ENCODE assay signal across 8 cellular contexts in genomic region chr10:18658301-18658991, GRCh38. TPM values are rescaled to one million over a fixed set of nuclear protein-coding genes. Genes with fewer than 3 reads are reported as not detected.
DNase-seq lines count a peak whose midpoint lies in the region; ATAC-seq and TF ChIP-seq lines count a peak whose summit lies in the region.

No MANE protein-coding gene starts in this region.

- no peaks in the 10 kb centered on the region for H3K27me3 Mint-ChIP-seq in activated T-helper 1 cell treated with anti-CD3 and anti-CD28 coated beads, Interleukin-12 subunit alpha, Interleukin-12 subunit beta, Interleukin-2, Interleukin-4 antibody, amounts not matched to agents 30 ng/mL and 10 ng/mL and 1 ng/mL, durations not matched to agents 14 hours and 24 hours and 36 hours (ENCODE audit: insufficient read depth)

- peak overlapping the region; percentile 28 for H2AFZ ChIP-seq in ACC112 (ENCODE audit: low read length, unreplicated experiment)

- no peak for TF ChIP-seq CTCF in heart left ventricle (IDR thresholded peaks at IDR 0.05)
- no peak for TF ChIP-seq CTCF in omental fat pad (IDR thresholded peaks at IDR 0.05)

- H3K4me3 ChIP-seq in ACC112 (ENCODE audit: low read depth, low read length) = peak overlapping the region; percentile 90
- H3K4me3 ChIP-seq in heart left ventricle = peak overlapping the region; percentile 61 to 99 (median 92)

- H3K9me3 ChIP-seq in heart left ventricle = no peaks in the 10 kb centered on the region

- peaks cover 20% of the 10 kb centered on the region for H3K36me3 Mint-ChIP-seq in activated T-helper 1 cell treated with anti-CD3 and anti-CD28 coated beads, Interleukin-12 subunit alpha, Interleukin-12 subunit beta, Interleukin-2, Interleukin-4 antibody, amounts not matched to agents 30 ng/mL and 10 ng/mL and 1 ng/mL, durations not matched to agents 14 hours and 24 hours and 36 hours (ENCODE audit: low read depth)

- no peaks in the 10 kb centered on the region for H3K9me3 Mint-ChIP-seq in activated T-helper 1 cell treated with anti-CD3 and anti-CD28 coated beads, Interleukin-12 subunit alpha, Interleukin-12 subunit beta, Interleukin-2, Interleukin-4 antibody, amounts not matched to agents 30 ng/mL and 10 ng/mL and 1 ng/mL, durations not matched to agents 14 hours and 24 hours and 36 hours

- no peaks in the 10 kb centered on the region for H3K27me3 ChIP-seq in ACC112 (ENCODE audit: insufficient read depth, low read length)
- H3K27me3 ChIP-seq in heart left ventricle = no peaks in the 10 kb centered on the region

- H3K36me3 ChIP-seq in ACC112 (ENCODE audit: insufficient read depth, low read length) (peaks cover 3% of the 10 kb centered on the region; the same call in 1 of the 2 replicates), heart left ventricle (peaks cover 0 to 16% (median 0%) of the 10 kb centered on the region in 9 donors)

- DNase-seq in activated T-helper 1 cell treated with anti-CD3 and anti-CD28 coated beads, Interleukin-12 subunit alpha, Interleukin-12 subunit beta, Interleukin-2, Interleukin-4 antibody, amounts not matched to agents 30 ng/mL and 10 ng/mL and 1 ng/mL, durations not matched to agents 14 hours and 24 hours and 36 hours (ENCODE audit: low spot score) = no peak
- DNase-seq in heart left ventricle = peak in 2 of 5 donors; percentile 27 to 42
- peak; percentile 19 for DNase-seq in putamen (ENCODE audit: low spot score)
- DNase-seq in omental fat pad (ENCODE audit: low spot score) = no peak
- DNase-seq in NCI-H526 treated with DMSO at 0.1 percent for 48 hours (lab: John Stamatoyannopoulos, UW) = no peak

- TF ChIP-seq POLR2A in heart left ventricle (IDR thresholded peaks at IDR 0.05) = no peak

- WGBS in heart left ventricle, 4 donors = 7 to 19% (median 14%) methylated on average over 20 of the region's 20 CpGs

- H3K4me1 Mint-ChIP-seq in activated T-helper 1 cell treated with anti-CD3 and anti-CD28 coated beads, Interleukin-12 subunit alpha, Interleukin-12 subunit beta, Interleukin-2, Interleukin-4 antibody, amounts not matched to agents 30 ng/mL and 10 ng/mL and 1 ng/mL, durations not matched to agents 14 hours and 24 hours and 36 hours (ENCODE audit: low read depth) = peaks cover 38% of the 10 kb centered on the region

- peak overlapping the region; percentile 100 for H3K4me3 Mint-ChIP-seq in activated T-helper 1 cell treated with anti-CD3 and anti-CD28 coated beads, Interleukin-12 subunit alpha, Interleukin-12 subunit beta, Interleukin-2, Interleukin-4 antibody, amounts not matched to agents 30 ng/mL and 10 ng/mL and 1 ng/mL, durations not matched to agents 14 hours and 24 hours and 36 hours

- H3K4me1 ChIP-seq in ACC112 (ENCODE audit: control insufficient read depth, insufficient read depth, low read length, unreplicated experiment) (peaks cover 18% of the 10 kb centered on the region), heart left ventricle (peaks cover 3 to 35% (median 26%) of the 10 kb centered on the region in 12 donors)

- intact Hi-C loops in activated T-helper 1 cell treated with anti-CD3 and anti-CD28 coated beads, Interleukin-12 subunit alpha, Interleukin-12 subunit beta, Interleukin-2, Interleukin-4 antibody, amounts not matched to agents 30 ng/mL and 10 ng/mL and 1 ng/mL, durations not matched to agents 14 hours and 24 hours and 36 hours (cut with micrococcal nuclease) = loop anchor here (10.0 kb wide), 2 partner anchors 1454 to 1634 kb away; partner anchors contain the start of gene TRDMT1
- intact Hi-C loops in heart left ventricle (cut with DNase I) = loop anchor here in 2 of 10 donors (5.0 to 10.0 kb wide), 3 partner anchors 114 to 316 kb away; no protein-coding TSS in a partner anchor

- H3K27ac Mint-ChIP-seq in activated T-helper 1 cell treated with anti-CD3 and anti-CD28 coated beads, Interleukin-12 subunit alpha, Interleukin-12 subunit beta, Interleukin-2, Interleukin-4 antibody, amounts not matched to agents 30 ng/mL and 10 ng/mL and 1 ng/mL, durations not matched to agents 14 hours and 24 hours and 36 hours = peak overlapping the region; percentile 98

- ATAC-seq in GM18520 (IDR thresholded peaks at IDR 0.05; ENCODE audit: unreplicated experiment) (peak; percentile 18), HG03571 (IDR thresholded peaks at IDR 0.05; ENCODE audit: unreplicated experiment) (peak; percentile 1), heart left ventricle (peak in 3 of 4 donors; percentile 2 to 16 (median 3)), omental fat pad (ENCODE audit: low FRiP score) (no peak)

- H3K27ac ChIP-seq in ACC112 (ENCODE audit: low read depth, low read length) (peak overlapping the region; percentile 96), heart left ventricle (peak overlapping the region; percentile 43 to 99 (median 93))

- peaks cover 51% of the 10 kb centered on the region for H3K79me2 ChIP-seq in ACC112 (ENCODE audit: control insufficient read depth, insufficient read depth, low read length, unreplicated experiment)

RNA-seq across cellular contexts. Expression of gene ARL5B, which starts 0.8 kb away (rescaled TPM):
- 14.4 and 15.2 TPM in 2 replicates for total RNA-seq in activated T-helper 1 cell treated with anti-CD3 and anti-CD28 coated beads, Interleukin-12 subunit alpha, Interleukin-12 subunit beta, Interleukin-2, Interleukin-4 antibody, amounts not matched to agents 30 ng/mL and 10 ng/mL and 1 ng/mL, durations not matched to agents 14 hours and 24 hours and 36 hours
- total RNA-seq in heart left ventricle = 10 to 100 TPM in 1 of 9 donors, 1 to 10 TPM in 8; 4.7 to 10.2 (median 6.9) TPM
- polyA plus RNA-seq in heart left ventricle = 1 to 10 TPM; 1.9 to 6.5 TPM
- 10 to 100 TPM; 10.7 to 37.3 (median 18.2) TPM for total RNA-seq in omental fat pad

RNA-seq across cellular contexts. Expression of gene NSUN6, which starts 7.1 kb away (rescaled TPM):
- 12.2 and 12.8 TPM in 2 replicates for total RNA-seq in activated T-helper 1 cell treated with anti-CD3 and anti-CD28 coated beads, Interleukin-12 subunit alpha, Interleukin-12 subunit beta, Interleukin-2, Interleukin-4 antibody, amounts not matched to agents 30 ng/mL and 10 ng/mL and 1 ng/mL, durations not matched to agents 14 hours and 24 hours and 36 hours
- 1 to 10 TPM; 3.1 to 10.0 (median 7.5) TPM for total RNA-seq in heart left ventricle
- 1 to 10 TPM; 6.9 to 7.8 TPM for polyA plus RNA-seq in heart left ventricle
- total RNA-seq in omental fat pad = 10 to 100 TPM in 1 of 4 donors, 1 to 10 TPM in 3; 7.3 to 17.8 (median 7.9) TPM
